8 cellular contexts compared by ENCODE assay signal in genomic region chr11:128476729-128477128, GRCh38.
A peak's percentile ranks its signal among the peaks of the same experiment; 100 is the strongest.
DNase-seq lines count a peak whose midpoint lies in the region; ATAC-seq and TF ChIP-seq lines count a peak whose summit lies in the region.
"Had no signal": no experiment of that assay in that cellular context is flagged by ENCODE, and none has a peak within 500 bp of the region (broad histone marks: within the 10 kb centered on the region; RNA-seq: fewer than 3 reads in every experiment).

No MANE protein-coding gene starts in this region.

- DNase-seq in SK-N-DZ (ENCODE audit: low spot score) (peak; percentile 10), fibroblast of villous mesenchyme (ENCODE audit: low read depth) (peak; percentile 74)
- DNase-seq in activated CD8-positive, alpha-beta memory T cell treated with anti-CD3 and anti-CD28 coated beads, Interleukin-2, amount 50 U/mL, for 4 hours, result peak; percentile 59
- peak; percentile 50 to 94 (median 84) for DNase-seq in stimulated activated naive CD4-positive, alpha-beta T cell (lab: John Stamatoyannopoulos, UW)
- DNase-seq: pancreas had no signal

- no peak for TF ChIP-seq CTCF in fibroblast of villous mesenchyme (IDR thresholded peaks at IDR 0.05; ENCODE audit: insufficient read depth, low read depth, low read length)

- H3K4me3 ChIP-seq in fibroblast of villous mesenchyme (ENCODE audit: low read depth, low read length), result no peak overlapping the region
- H3K4me3 ChIP-seq: pancreas had no signal

- ATAC-seq in HG02981 (IDR thresholded peaks at IDR 0.05; ENCODE audit: unreplicated experiment) (no peak), HG02840 (IDR thresholded peaks at IDR 0.05; ENCODE audit: low FRiP score, unreplicated experiment) (no peak), HG03354 (IDR thresholded peaks at IDR 0.05; ENCODE audit: poor library complexity, severe bottlenecking, unreplicated experiment) (no peak)

Comparison
In these comparisons a context has a peak if more than half of its experiments do, and no peak if none do; other contexts are left out.
1. DNase-seq: peak in every context shown above with its lines; median percentile 84 in stimulated activated naive CD4-positive, alpha-beta T cell; 74 in fibroblast of villous mesenchyme; 59 in activated CD8-positive, alpha-beta memory T cell treated with anti-CD3 and anti-CD28 coated beads, Interleukin-2, amount 50 U/mL, for 4 hours; 10 in SK-N-DZ.